Comparison of ENCODE assay signal across 15 cellular contexts in genomic region chr4:6647169-6647568, GRCh38. TPM values are rescaled to one million over a fixed set of nuclear protein-coding genes. Genes with fewer than 3 reads are reported as not detected.
A peak's percentile ranks its signal among the peaks of the same experiment; 100 is the strongest.
DNase-seq lines count a peak whose midpoint lies in the region; ATAC-seq lines count a peak whose summit lies in the region.
"Had no signal": no experiment of that assay in that cellular context is flagged by ENCODE, and none has a peak within 500 bp of the region (broad histone marks: within the 10 kb centered on the region; RNA-seq: fewer than 3 reads in every experiment).

No MANE protein-coding gene starts in this region.

- peaks cover 18% of the 10 kb centered on the region for H3K36me3 Mint-ChIP-seq in stimulated activated naive CD8-positive, alpha-beta T cell treated with anti-CD3 and anti-CD28 coated beads, Interleukin-15, Interleukin-2, amounts not matched to agents 100 ng/mL and 50 ng/mL, for 24 hours (ENCODE audit: low read depth)
- peaks cover 11 to 19% of the 10 kb centered on the region in 2 donors for H3K36me3 Mint-ChIP-seq in CD4-positive, alpha-beta memory T cell
- H3K36me3 Mint-ChIP-seq in central memory CD8-positive, alpha-beta T cell (ENCODE audit: insufficient read depth), result peaks cover 19% of the 10 kb centered on the region

- peak overlapping the region; percentile 43 for H3K27ac Mint-ChIP-seq in stimulated activated naive CD8-positive, alpha-beta T cell treated with anti-CD3 and anti-CD28 coated beads, Interleukin-15, Interleukin-2, amounts not matched to agents 100 ng/mL and 50 ng/mL, for 24 hours
- peak overlapping the region in 4 of 7 donors; percentile 7 to 71 (median 65) for H3K27ac Mint-ChIP-seq in CD4-positive, alpha-beta memory T cell
- peak overlapping the region; percentile 60 for H3K27ac Mint-ChIP-seq in central memory CD8-positive, alpha-beta T cell (ENCODE audit: low read depth)
- H3K27ac Mint-ChIP-seq: HFFc6 had no signal

- H3K9me3 Mint-ChIP-seq in stimulated activated naive CD8-positive, alpha-beta T cell treated with anti-CD3 and anti-CD28 coated beads, Interleukin-15, Interleukin-2, amounts not matched to agents 100 ng/mL and 50 ng/mL, for 24 hours, result no peaks in the 10 kb centered on the region
- no peaks in the 10 kb centered on the region for H3K9me3 Mint-ChIP-seq in CD4-positive, alpha-beta memory T cell
- no peaks in the 10 kb centered on the region for H3K9me3 Mint-ChIP-seq in central memory CD8-positive, alpha-beta T cell
- H3K9me3 Mint-ChIP-seq: HFFc6 had no signal

- no peak overlapping the region for H3K27ac ChIP-seq in CD4-positive, alpha-beta memory T cell (ENCODE audit: low read depth, low read length)
- H3K27ac ChIP-seq: A549, HL-60 had no signal

- no peak overlapping the region for H3K4me3 Mint-ChIP-seq in stimulated activated naive CD8-positive, alpha-beta T cell treated with anti-CD3 and anti-CD28 coated beads, Interleukin-15, Interleukin-2, amounts not matched to agents 100 ng/mL and 50 ng/mL, for 24 hours
- H3K4me3 Mint-ChIP-seq in CD4-positive, alpha-beta memory T cell, result no peak overlapping the region
- H3K4me3 Mint-ChIP-seq in central memory CD8-positive, alpha-beta T cell, result no peak overlapping the region
- H3K4me3 Mint-ChIP-seq: HFFc6 had no signal

- POLR2A ChIA-PET in CD4-positive, alpha-beta memory T cell (lab: Charles Lee; ENCODE audit: partially characterized antibody), result interaction anchor here (1.0 kb wide), 1 partner anchor 16 kb away, joined by 3 read pairs; no protein-coding TSS in a partner anchor

- no peaks in the 10 kb centered on the region for H3K27me3 ChIP-seq in CD4-positive, alpha-beta memory T cell (ENCODE audit: insufficient read depth, low read length)
- H3K27me3 ChIP-seq: BE2C had no signal

- H3K36me3 ChIP-seq in CD4-positive, alpha-beta memory T cell (ENCODE audit: insufficient read depth, low read length), result peaks cover 11% of the 10 kb centered on the region

- CTCF ChIA-PET in CD4-positive, alpha-beta memory T cell (lab: Charles Lee; ENCODE audit: partially characterized antibody), result no interaction called here

- intact Hi-C loops in CD4-positive, alpha-beta memory T cell (cut with micrococcal nuclease), result no loop called here

- H3K9me3 ChIP-seq in CD4-positive, alpha-beta memory T cell (ENCODE audit: control insufficient read depth in 1 of 2, low read length in 2 of 2), result no peaks in the 10 kb centered on the region
- H3K9me3 ChIP-seq: A549, BE2C had no signal

- no peaks in the 10 kb centered on the region for H3K27me3 Mint-ChIP-seq in stimulated activated naive CD8-positive, alpha-beta T cell treated with anti-CD3 and anti-CD28 coated beads, Interleukin-15, Interleukin-2, amounts not matched to agents 100 ng/mL and 50 ng/mL, for 24 hours
- H3K27me3 Mint-ChIP-seq in CD4-positive, alpha-beta memory T cell, result no peaks in the 10 kb centered on the region
- no peaks in the 10 kb centered on the region for H3K27me3 Mint-ChIP-seq in central memory CD8-positive, alpha-beta T cell

- H3K4me3 ChIP-seq in CD4-positive, alpha-beta memory T cell (ENCODE audit: low read length in 2 of 2), result no peak overlapping the region
- H3K4me3 ChIP-seq: A549 had no signal

- no peak for DNase-seq in stimulated activated naive CD8-positive, alpha-beta T cell treated with anti-CD3 and anti-CD28 coated beads, Interleukin-15, Interleukin-2, amounts not matched to agents 100 U/mL and 50 U/mL, for 24 hours
- no peak for DNase-seq in CD4-positive, alpha-beta memory T cell
- DNase-seq in central memory CD8-positive, alpha-beta T cell (ENCODE audit: low spot score in 2 of 2), result no peak
- DNase-seq in hippocampal formation (lab: John Stamatoyannopoulos, UW), result no peak
- DNase-seq: BE2C, DMS79, HCEC 1CT, HFFc6, KBM-7 had no signal

- ATAC-seq in stimulated activated naive CD8-positive, alpha-beta T cell treated with anti-CD3 and anti-CD28 coated beads, Interleukin-15, Interleukin-2, amounts not matched to agents 100 U/mL and 50 U/mL, for 24 hours, result no peak
- ATAC-seq in central memory CD8-positive, alpha-beta T cell (replicated peaks; ENCODE audit: extremely low read depth, poor library complexity, severe bottlenecking), result no peak
- ATAC-seq in GM21381 (IDR thresholded peaks at IDR 0.05; ENCODE audit: unreplicated experiment) (no peak), HG03378 (IDR thresholded peaks at IDR 0.05; ENCODE audit: unreplicated experiment) (no peak)
- ATAC-seq: A549 had no signal

- peaks cover 18% of the 10 kb centered on the region for H3K4me1 Mint-ChIP-seq in stimulated activated naive CD8-positive, alpha-beta T cell treated with anti-CD3 and anti-CD28 coated beads, Interleukin-15, Interleukin-2, amounts not matched to agents 100 ng/mL and 50 ng/mL, for 24 hours (ENCODE audit: low read depth)
- peaks cover 15 to 23% (median 18%) of the 10 kb centered on the region in 4 donors for H3K4me1 Mint-ChIP-seq in CD4-positive, alpha-beta memory T cell
- peaks cover 23% of the 10 kb centered on the region for H3K4me1 Mint-ChIP-seq in central memory CD8-positive, alpha-beta T cell

- H3K4me1 ChIP-seq in CD4-positive, alpha-beta memory T cell (ENCODE audit: insufficient read depth, low read length), result peaks cover 18% of the 10 kb centered on the region
- H3K4me1 ChIP-seq: BE2C had no signal

RNA-seq across cellular contexts. Expression of gene MRFAP1, which starts 6.7 kb away (rescaled TPM):
- total RNA-seq in CD4-positive, alpha-beta memory T cell, result 100 to 1,000 TPM; 149 to 157 TPM
- polyA plus RNA-seq in CD4-positive, alpha-beta memory T cell, result 100 to 1,000 TPM; 156 to 169 TPM

RNA-seq across cellular contexts. Expression of gene S100P, which starts 46.5 kb away (rescaled TPM):
- 1 to 10 TPM; 2.0 to 2.1 TPM for total RNA-seq in CD4-positive, alpha-beta memory T cell
- polyA plus RNA-seq in CD4-positive, alpha-beta memory T cell, result 1 to 10 TPM; 1.3 to 3.9 TPM
- total RNA-seq: G401, HFFc6 had no signal
